23 cellular contexts compared by ENCODE assay signal in the genomic region with DNA sequence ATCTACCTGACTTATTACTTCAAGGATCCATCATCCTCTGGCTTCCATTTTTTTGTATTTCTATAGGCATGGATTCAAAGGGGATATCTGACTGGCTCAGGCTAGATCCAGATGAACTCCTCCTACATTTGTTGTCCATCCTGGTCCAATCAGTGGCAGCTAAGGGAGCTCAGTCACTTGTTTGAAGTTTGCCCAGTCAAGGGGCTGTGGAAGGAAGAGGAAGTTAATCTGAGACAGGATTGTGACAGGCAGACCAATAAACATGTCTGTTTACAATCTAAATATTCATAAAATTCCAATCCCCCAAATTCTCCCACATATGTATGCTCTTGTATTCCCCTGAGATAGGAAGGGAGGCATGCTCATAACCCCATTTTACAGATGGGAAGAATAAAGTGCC. TPM values are rescaled to one million over a fixed set of nuclear protein-coding genes. Genes with fewer than 3 reads are reported as not detected.
A peak's percentile ranks its signal among the peaks of the same experiment; 100 is the strongest.
DNase-seq lines count a peak whose midpoint lies in the region; ATAC-seq and TF ChIP-seq lines count a peak whose summit lies in the region.
"Had no signal": no experiment of that assay in that cellular context is flagged by ENCODE, and none has a peak within 500 bp of the region (broad histone marks: within the 10 kb centered on the region; RNA-seq: fewer than 3 reads in every experiment).

No MANE protein-coding gene starts in this region.

- peaks cover 21% of the 10 kb centered on the region for H3K4me1 Mint-ChIP-seq in stimulated activated memory B cell treated with anti-CD40 and anti-IgM and Interleukin-4, amounts not matched to agents 10 μg/mL and 1 μg/mL and 100 μg/mL, for 72 hours

- no peak overlapping the region for H3K9ac ChIP-seq in subcutaneous abdominal adipose tissue (ENCODE audit: low read length in 5 of 5)

- H3K4me3 ChIP-seq in heart left ventricle (no peak overlapping the region), NB4 (ENCODE audit: low read depth, low read length) (no peak overlapping the region), subcutaneous abdominal adipose tissue (ENCODE audit: low read depth in 1 of 5, low read length in 5 of 5) (no peak overlapping the region)
- H3K4me3 ChIP-seq: PC-9, tibial artery had no signal

- H3K27ac ChIP-seq in heart left ventricle (peak overlapping the region in 11 of 12 donors; percentile 11 to 74 (median 38)), subcutaneous abdominal adipose tissue (ENCODE audit: low read depth, low read length) (peak overlapping the region; percentile 2)
- H3K27ac ChIP-seq: HL-60, PC-9, tibial artery had no signal

- H3K27me3 ChIP-seq in heart left ventricle (no peaks in the 10 kb centered on the region), subcutaneous abdominal adipose tissue (ENCODE audit: control insufficient read depth in 5 of 5, insufficient read depth in 4 of 5, low read length in 5 of 5) (no peaks in the 10 kb centered on the region)
- H3K27me3 ChIP-seq: tibial artery had no signal

- no peak for ATAC-seq in heart left ventricle
- no peak for ATAC-seq in left ventricle myocardium superior
- no peak for ATAC-seq in stimulated activated memory B cell treated with anti-CD40 and anti-IgM and Interleukin-4, amounts not matched to agents 10 μg/mL and 1 μg/mL and 100 μg/mL, for 72 hours
- ATAC-seq: activated CD4-positive, alpha-beta T cell treated with anti-CD3 and anti-CD28 coated beads for 36 hours; CD8-positive, alpha-beta T cell; esophagus mucosa; HCT116; naive thymus-derived CD8-positive, alpha-beta T cell had no signal

- no peak overlapping the region for H3K4me3 Mint-ChIP-seq in stimulated activated memory B cell treated with anti-CD40 and anti-IgM and Interleukin-4, amounts not matched to agents 10 μg/mL and 1 μg/mL and 100 μg/mL, for 72 hours
- H3K4me3 Mint-ChIP-seq: activated CD4-positive, alpha-beta T cell treated with anti-CD3 and anti-CD28 coated beads for 36 hours; CD8-positive, alpha-beta T cell; naive thymus-derived CD8-positive, alpha-beta T cell had no signal

- peaks cover 0 to 72% (median 48%) of the 10 kb centered on the region in 12 donors for H3K4me1 ChIP-seq in heart left ventricle
- peaks cover 3 to 59% (median 23%) of the 10 kb centered on the region in 5 donors for H3K4me1 ChIP-seq in subcutaneous abdominal adipose tissue (ENCODE audit: control insufficient read depth in 5 of 5, insufficient read depth in 5 of 5, low read length in 5 of 5)

- H3K9me3 Mint-ChIP-seq in stimulated activated memory B cell treated with anti-CD40 and anti-IgM and Interleukin-4, amounts not matched to agents 10 μg/mL and 1 μg/mL and 100 μg/mL, for 72 hours, result no peaks in the 10 kb centered on the region
- H3K9me3 Mint-ChIP-seq: CD8-positive, alpha-beta T cell had no signal

- in situ Hi-C loops in ACHN (cut with HindIII; ENCODE audit: low pct_ligation_motif_present, low pct_unique_long_range_greater_than_20kb, low sequenced_read_pairs), result no loop called here

- H3K9me3 ChIP-seq in heart left ventricle, result no peaks in the 10 kb centered on the region
- H3K9me3 ChIP-seq in subcutaneous abdominal adipose tissue (ENCODE audit: control insufficient read depth in 5 of 5, low read length in 5 of 5), result no peaks in the 10 kb centered on the region
- H3K9me3 ChIP-seq: tibial artery had no signal

- H3K27ac Mint-ChIP-seq in stimulated activated memory B cell treated with anti-CD40 and anti-IgM and Interleukin-4, amounts not matched to agents 10 μg/mL and 1 μg/mL and 100 μg/mL, for 72 hours, result no peak overlapping the region
- H3K27ac Mint-ChIP-seq: activated CD4-positive, alpha-beta T cell treated with anti-CD3 and anti-CD28 coated beads for 36 hours; CD8-positive, alpha-beta T cell; naive thymus-derived CD8-positive, alpha-beta T cell; progenitor cell of endocrine pancreas had no signal

- intact Hi-C loops in heart left ventricle (cut with DNase I) (loop anchor here in 1 of 10 donors (5.0 kb wide), 1 partner anchor 46 kb away; a partner anchor contains a TSS), left ventricle myocardium superior (cut with micrococcal nuclease) (no loop called here)

- DNase-seq in heart left ventricle, result no peak
- DNase-seq in left ventricle myocardium superior, result no peak
- peak; percentile 12 for DNase-seq in NB4 (ENCODE audit: low read depth)
- peak; percentile 39 for DNase-seq in kidney tubule cell (ENCODE audit: low spot score)
- DNase-seq in activated CD4-positive, alpha-beta T cell treated with anti-CD3 and anti-CD28 coated beads for 4 hours, result no peak
- no peak for DNase-seq in ACHN
- DNase-seq: activated CD4-positive, alpha-beta T cell treated with anti-CD3 and anti-CD28 coated beads for 36 hours; activated CD8-positive, alpha-beta memory T cell treated with anti-CD3 and anti-CD28 coated beads, Interleukin-2, amount 50 U/mL, for 48 hours; activated gamma-delta T cell; caudate nucleus; CD8-positive, alpha-beta T cell; DMS79 treated with DMSO at 0.1 percent for 48 hours; naive thymus-derived CD8-positive, alpha-beta T cell; NCI-H1105 treated with DMSO at 0.1 percent for 48 hours; NCI-H524 treated with DMSO at 0.1 percent for 48 hours; PC-9; tibial artery had no signal

- H3K27me3 Mint-ChIP-seq in stimulated activated memory B cell treated with anti-CD40 and anti-IgM and Interleukin-4, amounts not matched to agents 10 μg/mL and 1 μg/mL and 100 μg/mL, for 72 hours, result peaks cover 22% of the 10 kb centered on the region
- H3K27me3 Mint-ChIP-seq: progenitor cell of endocrine pancreas had no signal

- H3K36me3 Mint-ChIP-seq in stimulated activated memory B cell treated with anti-CD40 and anti-IgM and Interleukin-4, amounts not matched to agents 10 μg/mL and 1 μg/mL and 100 μg/mL, for 72 hours, result no peaks in the 10 kb centered on the region
- H3K36me3 Mint-ChIP-seq: CD8-positive, alpha-beta T cell had no signal

- H3K36me3 ChIP-seq in heart left ventricle (no peaks in the 10 kb centered on the region), subcutaneous abdominal adipose tissue (ENCODE audit: control insufficient read depth in 5 of 5, insufficient read depth in 5 of 5, low read length in 5 of 5) (no peaks in the 10 kb centered on the region)
- H3K36me3 ChIP-seq: tibial artery had no signal

- TF ChIP-seq CTCF in heart left ventricle (IDR thresholded peaks at IDR 0.05), result no peak
- TF ChIP-seq CTCF in NB4 (IDR thresholded peaks at IDR 0.05; ENCODE audit: low read depth, low read length), result no peak

- TF ChIP-seq POLR2A in heart left ventricle (IDR thresholded peaks at IDR 0.05), result no peak
- TF ChIP-seq POLR2A in NB4 (IDR thresholded peaks at IDR 0.05; ENCODE audit: extremely low read depth, insufficient read length), result no peak

RNA-seq across cellular contexts. Expression of a gene that starts 48.7 kb away (rescaled TPM):
- 100 to 1,000 TPM; 216 to 408 (median 281) TPM for total RNA-seq in heart left ventricle
- 100 to 1,000 TPM; 125 to 297 TPM for polyA plus RNA-seq in heart left ventricle
- total RNA-seq in left ventricle myocardium superior, result 362 TPM
- total RNA-seq: CD8-positive, alpha-beta T cell; naive thymus-derived CD8-positive, alpha-beta T cell had no signal
- polyA plus RNA-seq: naive thymus-derived CD8-positive, alpha-beta T cell had no signal

Comparison
In these comparisons a context has a peak if more than half of its experiments do, and no peak if none do; other contexts are left out.
1. DNase-seq: peak in NB4 (single experiment) and kidney tubule cell (single experiment); none in heart left ventricle (0 of 5), left ventricle myocardium superior (single experiment), activated CD4-positive, alpha-beta T cell treated with anti-CD3 and anti-CD28 coated beads for 4 hours (0 of 2) and ACHN (single experiment).